27 cellular contexts compared by ENCODE assay signal in genomic region chr4:52204921-52205320, GRCh38.
"Had no signal": no experiment of that assay in that cellular context is flagged by ENCODE, and none has a peak within 500 bp of the region (broad histone marks: within the 10 kb centered on the region; RNA-seq: fewer than 3 reads in every experiment).

No MANE protein-coding gene starts in this region.

- H3K36me3 ChIP-seq: colonic mucosa, esophagus muscularis mucosa, esophagus squamous epithelium, gastrocnemius medialis, gastroesophageal sphincter, heart left ventricle had no signal

- DNase-seq: colonic mucosa; cortex of kidney; dermis blood vessel endothelial cell; dorsolateral prefrontal cortex; effector CD4-positive, alpha-beta T cell; effector CD8-positive, alpha-beta T cell; effector memory CD4-positive, alpha-beta T cell; effector memory CD8-positive, alpha-beta T cell; endodermal cell; erythroblast; esophagus squamous epithelium; foreskin fibroblast; foreskin keratinocyte; foreskin melanocyte; gastrocnemius medialis; glutamatergic neuron; head of caudate nucleus; heart left ventricle had no signal

- H3K4me1 ChIP-seq: colonic mucosa, esophagus squamous epithelium, foreskin keratinocyte, gastrocnemius medialis had no signal

- FAIRE-seq: colon, endometrium, endothelial cell of umbilical vein, frontal cortex had no signal

- H3K27me3 ChIP-seq: colonic mucosa, esophagus muscularis mucosa, esophagus squamous epithelium, foreskin keratinocyte, gastrocnemius medialis, gastroesophageal sphincter had no signal

- H3K9me3 ChIP-seq: colonic mucosa, esophagus muscularis mucosa, esophagus squamous epithelium, gastrocnemius medialis, gastroesophageal sphincter, heart left ventricle had no signal

- H3K27ac ChIP-seq: colonic mucosa, coronary artery, dorsolateral prefrontal cortex, epithelial cell of prostate, esophagus muscularis mucosa, esophagus squamous epithelium, foreskin keratinocyte, gastrocnemius medialis, gastroesophageal sphincter, heart left ventricle had no signal

- H3K4me3 ChIP-seq: colonic mucosa, coronary artery, dorsolateral prefrontal cortex, esophagus muscularis mucosa, esophagus squamous epithelium, gastrocnemius medialis, gastroesophageal sphincter, heart left ventricle had no signal

- ATAC-seq: effector memory CD8-positive, alpha-beta T cell; esophagus mucosa; foreskin keratinocyte; gastrocnemius medialis; gastroesophageal sphincter; heart left ventricle had no signal
